8 cellular contexts compared by ENCODE assay signal in the genomic region with DNA sequence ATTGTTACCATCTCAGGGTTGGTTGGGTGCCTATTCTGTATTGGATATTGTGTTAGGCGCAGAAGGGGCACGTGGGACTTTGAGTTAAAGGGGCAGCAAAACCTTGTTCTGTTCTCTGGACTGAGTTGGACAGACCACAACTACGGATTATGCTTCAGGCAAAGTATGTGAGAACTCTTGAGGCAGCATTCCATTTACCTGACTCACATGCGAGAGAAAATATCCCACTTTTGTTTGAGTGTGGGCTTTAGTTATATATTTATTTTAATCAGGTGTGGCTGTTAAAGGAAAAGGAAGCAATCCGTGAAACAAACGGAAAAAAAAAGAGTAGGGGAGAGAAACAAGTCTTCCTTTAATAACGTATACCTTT. TPM values are rescaled to one million over a fixed set of nuclear protein-coding genes. Genes with fewer than 3 reads are reported as not detected.
DNase-seq lines count a peak whose midpoint lies in the region; ATAC-seq and TF ChIP-seq lines count a peak whose summit lies in the region.

No MANE protein-coding gene starts in this region.

- H2AFZ ChIP-seq in PC-9 = peak overlapping the region; percentile 86

- H3F3A ChIP-seq in PC-9 (ENCODE audit: insufficient read depth, low read depth) = peaks cover 19% of the 10 kb centered on the region; the same call in 1 of the 2 replicates

- CTCF ChIA-PET in PC-9 (lab: Charles Lee) = no interaction called here

- peak overlapping the region; percentile 65 for H3K9ac ChIP-seq in mucosa of stomach (ENCODE audit: low read length)

- peaks cover 7% of the 10 kb centered on the region for H3K36me3 Mint-ChIP-seq in effector memory CD8-positive, alpha-beta T cell (ENCODE audit: insufficient read depth)

- peaks cover 30% of the 10 kb centered on the region for H3K4me1 ChIP-seq in PC-9 (replicated peaks; ENCODE audit: insufficient read depth)
- peaks cover 5% of the 10 kb centered on the region for H3K4me1 ChIP-seq in mucosa of stomach (ENCODE audit: control insufficient read depth, insufficient read depth, low read length)

- H3K27ac Mint-ChIP-seq in effector memory CD8-positive, alpha-beta T cell = peak overlapping the region; percentile 70 to 93

- intact Hi-C loops in PC-9 (cut with micrococcal nuclease; ENCODE audit: unreplicated experiment) = loop anchor here (2.0 to 5.0 kb wide), 2 partner anchors 87 to 405 kb away; partner anchors contain the start of gene U2SURP

- H3K9me3 ChIP-seq in PC-9 (ENCODE audit: insufficient read depth, low read depth) (no peaks in the 10 kb centered on the region), mucosa of stomach (ENCODE audit: control insufficient read depth, low read length) (no peaks in the 10 kb centered on the region)

- ATAC-seq in GM21447 (IDR thresholded peaks at IDR 0.05; ENCODE audit: unreplicated experiment) (peak; percentile 12), esophagus mucosa (no peak)
- no peak for ATAC-seq in effector memory CD8-positive, alpha-beta T cell (replicated peaks)

- DNase-seq in PC-9 (peak; percentile 65 to 91), Ammon's horn (ENCODE audit: low spot score) (no peak), NCI-H2107 treated with DMSO at 0.1 percent for 48 hours (lab: John Stamatoyannopoulos, UW; ENCODE audit: unreplicated experiment) (no peak), substantia nigra (lab: John Stamatoyannopoulos, UW) (no peak)
- DNase-seq in effector memory CD8-positive, alpha-beta T cell = no peak

- no peaks in the 10 kb centered on the region for H3K9me3 Mint-ChIP-seq in effector memory CD8-positive, alpha-beta T cell

- H3K9me2 ChIP-seq in PC-9 (ENCODE audit: insufficient read depth) = no peaks in the 10 kb centered on the region

- peak overlapping the region; percentile 93 to 97 for H3K4me3 Mint-ChIP-seq in effector memory CD8-positive, alpha-beta T cell

- TF ChIP-seq CTCF in PC-9 (conservative IDR thresholded peaks at IDR 0.05) = no peak

- H3K27me3 ChIP-seq in PC-9 (ENCODE audit: insufficient read depth, low read depth) (no peaks in the 10 kb centered on the region), mucosa of stomach (ENCODE audit: control insufficient read depth, insufficient read depth, low read length) (no peaks in the 10 kb centered on the region)

- H3K36me3 ChIP-seq in PC-9 (ENCODE audit: low read depth) = 0 out of 2 replicates have a peak, but pooled peaks cover 4% of the 10 kb centered on the region
- H3K36me3 ChIP-seq in mucosa of stomach (ENCODE audit: control insufficient read depth, insufficient read depth, low read length) = no peaks in the 10 kb centered on the region

- H3K4me1 Mint-ChIP-seq in effector memory CD8-positive, alpha-beta T cell (ENCODE audit: low read depth in 2 of 2) = peaks cover 0 to 3% of the 10 kb centered on the region in 2 donors

- H3K79me2 ChIP-seq in PC-9 (ENCODE audit: low read depth) = peaks cover 35% of the 10 kb centered on the region

- POLR2A ChIA-PET in PC-9 (lab: Charles Lee; ENCODE audit: unreplicated experiment) = no interaction called here

- H3K4me2 ChIP-seq in PC-9 = peak overlapping the region; percentile 94

- no peaks in the 10 kb centered on the region for H4K20me1 ChIP-seq in PC-9 (ENCODE audit: insufficient read depth)

- peak overlapping the region; percentile 73 for H3K4me3 ChIP-seq in PC-9
- H3K4me3 ChIP-seq in mucosa of stomach (ENCODE audit: low read length) = peak overlapping the region; percentile 90

- H3K27me3 Mint-ChIP-seq in effector memory CD8-positive, alpha-beta T cell = no peaks in the 10 kb centered on the region

- BruUV-seq in PC-9 (replicated peaks; lab: Mats Ljungman, UMichigan) = no TSS peak

- H3K27ac ChIP-seq in PC-9 (peak overlapping the region; percentile 91), substantia nigra (ENCODE audit: low read depth, low read length, poor library complexity, severe bottlenecking) (no peak overlapping the region)

RNA-seq across cellular contexts. Expression of gene PLS1, which starts 0.6 kb away (rescaled TPM):
- total RNA-seq in PC-9 (2021) = 50.4 and 53.8 TPM in 2 replicates
- total RNA-seq in esophagus mucosa = 12.5 TPM

RNA-seq across cellular contexts. Expression of gene ATR, which starts 17.0 kb away (rescaled TPM):
- total RNA-seq in PC-9 (2021) = 28.3 and 33.3 TPM in 2 replicates
- total RNA-seq in esophagus mucosa = 15.5 TPM

Comparison
In these comparisons a context has a peak if more than half of its experiments do, and no peak if none do; other contexts are left out.
1. DNase-seq: peak in PC-9 (2 of 2); none in effector memory CD8-positive, alpha-beta T cell (0 of 3), Ammon's horn (single experiment), NCI-H2107 treated with DMSO at 0.1 percent for 48 hours (single experiment) and substantia nigra (0 of 49).